ENCODE assay signal across 17 cellular contexts in the genomic region with DNA sequence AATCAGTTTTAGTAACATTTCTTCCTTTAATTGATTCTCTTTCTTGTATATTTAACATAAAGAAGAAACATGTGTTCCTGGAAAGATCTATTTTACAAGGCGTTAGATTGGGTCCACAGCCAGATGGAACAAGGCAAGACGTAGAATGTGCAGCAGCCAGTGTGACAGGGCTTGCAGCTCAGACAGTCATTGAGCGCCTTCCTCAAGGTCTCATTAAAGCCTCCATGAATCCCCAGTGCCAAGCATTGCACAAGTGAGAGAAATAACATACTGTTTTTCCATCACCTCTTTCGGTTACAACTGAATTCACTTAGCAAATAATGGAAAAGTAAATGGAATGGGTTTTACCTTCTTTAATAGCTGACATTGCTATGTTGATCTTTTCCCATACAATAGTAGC.
DNase-seq lines count a peak whose midpoint lies in the region; ATAC-seq and TF ChIP-seq lines count a peak whose summit lies in the region.
"Had no signal": no experiment of that assay in that cellular context is flagged by ENCODE, and none has a peak within 500 bp of the region (broad histone marks: within the 10 kb centered on the region; RNA-seq: fewer than 3 reads in every experiment).

No MANE protein-coding gene starts in this region.

- H3K9ac ChIP-seq in BLaER1, result no peak overlapping the region

- H3K4me2 ChIP-seq in BLaER1, result peak overlapping the region; percentile 52
- H3K4me2 ChIP-seq in DOHH2 (ENCODE audit: low read length), result no peak overlapping the region; the same call in 1 of the 2 replicates
- H3K4me2 ChIP-seq in hepatocyte, result no peak overlapping the region

- H3K27ac ChIP-seq in BLaER1 (no peak overlapping the region), DOHH2 (ENCODE audit: low read depth, low read length) (peak overlapping the region; percentile 98), hepatocyte (peak overlapping the region; percentile 8)
- H3K27ac ChIP-seq: C4-2B had no signal

- 48% methylated on average over 4 of the region's 4 CpGs for WGBS in hepatocyte (ENCODE audit: low lambda C conversion rate, missing lambda C conversion rate)

- peaks cover 38% of the 10 kb centered on the region for H3K4me1 ChIP-seq in BLaER1
- peaks cover 72% of the 10 kb centered on the region for H3K4me1 ChIP-seq in DOHH2 (ENCODE audit: control insufficient read depth, low read length)
- no peaks in the 10 kb centered on the region for H3K4me1 ChIP-seq in hepatocyte (ENCODE audit: insufficient read depth)

- no peak for ATAC-seq in HG02973 (IDR thresholded peaks at IDR 0.05; ENCODE audit: unreplicated experiment)
- ATAC-seq: CD8-positive, alpha-beta T cell had no signal

- CTCF ChIA-PET in activated CD4-positive, alpha-beta memory T cell treated with anti-CD3 and anti-CD28 coated beads, Interleukin-2, amount 10 ng/mL, durations not matched to agents 7 days and 5 days (lab: Charles Lee), result interaction anchor here (1.2 to 1.6 kb wide), 2 partner anchors 9 kb away, joined by 3 to 4 read pairs; no protein-coding TSS in a partner anchor

- H3K9me3 Mint-ChIP-seq in activated CD4-positive, alpha-beta memory T cell treated with anti-CD3 and anti-CD28 coated beads, Interleukin-2, amount 10 ng/mL, durations not matched to agents 7 days and 5 days, result no peaks in the 10 kb centered on the region
- H3K9me3 Mint-ChIP-seq: CD4-positive, CD25-positive, alpha-beta regulatory T cell; CD8-positive, alpha-beta T cell had no signal

- H3K9me2 ChIP-seq in DOHH2 (replicated peaks; ENCODE audit: control insufficient read depth, low read length) (no peaks in the 10 kb centered on the region), hepatocyte (replicated peaks; ENCODE audit: insufficient read depth) (no peaks in the 10 kb centered on the region)

- peak; percentile 1 for DNase-seq in NCI-H748 treated with DMSO at 0.1 percent for 48 hours (lab: John Stamatoyannopoulos, UW)
- DNase-seq in hepatocyte (ENCODE audit: low spot score), result peak; percentile 23
- no peak for DNase-seq in activated CD4-positive, alpha-beta memory T cell treated with anti-CD3 and anti-CD28 coated beads, Interleukin-2, amount 10 ng/mL, durations not matched to agents 7 days and 5 days
- no peak for DNase-seq in RPMI8226
- DNase-seq in DMS79 (lab: John Stamatoyannopoulos, UW), result no peak
- DNase-seq: Caco-2; CD4-positive, CD25-positive, alpha-beta regulatory T cell; CD8-positive, alpha-beta T cell; DMS 273 treated with DMSO at 0.1 percent for 48 hours; DMS79 treated with DMSO at 0.1 percent for 48 hours; GOT3; H7; HCEC 1CT had no signal

- no peaks in the 10 kb centered on the region for H3K27me3 Mint-ChIP-seq in activated CD4-positive, alpha-beta memory T cell treated with anti-CD3 and anti-CD28 coated beads, Interleukin-2, amount 10 ng/mL, durations not matched to agents 7 days and 5 days
- H3K27me3 Mint-ChIP-seq: CD4-positive, CD25-positive, alpha-beta regulatory T cell had no signal

- H3K4me3 ChIP-seq in BLaER1 (no peak overlapping the region), DOHH2 (ENCODE audit: low read length) (no peak overlapping the region), hepatocyte (no peak overlapping the region)

- H4K20me1 ChIP-seq in BLaER1 (no peaks in the 10 kb centered on the region), DOHH2 (ENCODE audit: control insufficient read depth, insufficient read depth, low read depth, low read length) (no peaks in the 10 kb centered on the region), hepatocyte (ENCODE audit: insufficient read depth, poor library complexity, severe bottlenecking) (no peaks in the 10 kb centered on the region)

- H3K36me3 ChIP-seq in BLaER1 (no peaks in the 10 kb centered on the region), DOHH2 (ENCODE audit: control insufficient read depth, low read length) (0 out of 2 replicates have a peak, but pooled peaks cover 5% of the 10 kb centered on the region), hepatocyte (replicated peaks; ENCODE audit: insufficient read depth, low read depth) (no peaks in the 10 kb centered on the region)

- no peaks in the 10 kb centered on the region for H3K4me1 Mint-ChIP-seq in activated CD4-positive, alpha-beta memory T cell treated with anti-CD3 and anti-CD28 coated beads, Interleukin-2, amount 10 ng/mL, durations not matched to agents 7 days and 5 days
- H3K4me1 Mint-ChIP-seq: CD4-positive, CD25-positive, alpha-beta regulatory T cell had no signal

- POLR2A ChIA-PET in activated CD4-positive, alpha-beta memory T cell treated with anti-CD3 and anti-CD28 coated beads, Interleukin-2, amount 10 ng/mL, durations not matched to agents 7 days and 5 days (lab: Charles Lee), result no interaction called here

- H3K4me3 Mint-ChIP-seq in activated CD4-positive, alpha-beta memory T cell treated with anti-CD3 and anti-CD28 coated beads, Interleukin-2, amount 10 ng/mL, durations not matched to agents 7 days and 5 days, result no peak overlapping the region
- H3K4me3 Mint-ChIP-seq: CD4-positive, CD25-positive, alpha-beta regulatory T cell; CD8-positive, alpha-beta T cell had no signal

- H3K9me3 ChIP-seq in BLaER1 (no peaks in the 10 kb centered on the region), DOHH2 (ENCODE audit: control insufficient read depth, insufficient read depth, low read length) (no peaks in the 10 kb centered on the region), hepatocyte (ENCODE audit: low read depth) (no peaks in the 10 kb centered on the region)
- H3K9me3 ChIP-seq: Caco-2 had no signal

- peaks cover 26% of the 10 kb centered on the region for H3F3A ChIP-seq in DOHH2 (ENCODE audit: control insufficient read depth, insufficient read depth)

- H2AFZ ChIP-seq in hepatocyte, result no peak overlapping the region

- no peaks in the 10 kb centered on the region for H3K79me2 ChIP-seq in DOHH2 (ENCODE audit: control insufficient read depth, low read length)
- no peaks in the 10 kb centered on the region for H3K79me2 ChIP-seq in hepatocyte

- no peak overlapping the region for H3K27ac Mint-ChIP-seq in activated CD4-positive, alpha-beta memory T cell treated with anti-CD3 and anti-CD28 coated beads, Interleukin-2, amount 10 ng/mL, durations not matched to agents 7 days and 5 days
- H3K27ac Mint-ChIP-seq: CD4-positive, CD25-positive, alpha-beta regulatory T cell; CD8-positive, alpha-beta T cell had no signal

- TF ChIP-seq CTCF in DOHH2 (IDR thresholded peaks at IDR 0.05; ENCODE audit: low read depth, low read length, poor library complexity, severe bottlenecking) (no peak), hepatocyte (IDR thresholded peaks at IDR 0.05; ENCODE audit: poor library complexity) (no peak)

- H3K27me3 ChIP-seq in BLaER1 (no peaks in the 10 kb centered on the region), DOHH2 (ENCODE audit: control insufficient read depth, low read length) (no peaks in the 10 kb centered on the region), hepatocyte (no peaks in the 10 kb centered on the region)

- no peaks in the 10 kb centered on the region for H3K36me3 Mint-ChIP-seq in activated CD4-positive, alpha-beta memory T cell treated with anti-CD3 and anti-CD28 coated beads, Interleukin-2, amount 10 ng/mL, durations not matched to agents 7 days and 5 days (ENCODE audit: low read depth)
- H3K36me3 Mint-ChIP-seq: CD4-positive, CD25-positive, alpha-beta regulatory T cell; CD8-positive, alpha-beta T cell had no signal

Comparison
In these comparisons a context has a peak if more than half of its experiments do, and no peak if none do; other contexts are left out.
1. DNase-seq: peak in NCI-H748 treated with DMSO at 0.1 percent for 48 hours (single experiment) and hepatocyte (single experiment); none in activated CD4-positive, alpha-beta memory T cell treated with anti-CD3 and anti-CD28 coated beads, Interleukin-2, amount 10 ng/mL, durations not matched to agents 7 days and 5 days (single experiment), RPMI8226 (single experiment) and DMS79 (single experiment).